In genomic region chr7:26627221-26627620, GRCh38 we compare ENCODE assay signal across 15 cellular contexts.
"Had no signal": no experiment of that assay in that cellular context is flagged by ENCODE, and none has a peak within 500 bp of the region (broad histone marks: within the 10 kb centered on the region; RNA-seq: fewer than 3 reads in every experiment).

No MANE protein-coding gene starts in this region.

- H3K4me3 Mint-ChIP-seq: naive thymus-derived CD4-positive, alpha-beta T cell; natural killer cell treated with Interleukin-12 subunit alpha and Interleukin-12 subunit beta and Interleukin-15 and Interleukin-18, amount 100 ng/mL, for 72 hours; neural crest cell; stimulated activated effector memory CD8-positive, alpha-beta T cell treated with anti-CD3 and anti-CD28 coated beads, Interleukin-12 subunit alpha, Interleukin-12 subunit beta, amount 100 ng/mL, for 72 hours; stimulated activated naive CD8-positive, alpha-beta T cell treated with anti-CD3 and anti-CD28 coated beads, Interleukin-15, Interleukin-2, amounts not matched to agents 100 ng/mL and 50 ng/mL, for 24 hours had no signal

- H3K27ac Mint-ChIP-seq: naive thymus-derived CD4-positive, alpha-beta T cell; natural killer cell treated with Interleukin-12 subunit alpha and Interleukin-12 subunit beta and Interleukin-15 and Interleukin-18, amount 100 ng/mL, for 72 hours; stimulated activated effector memory CD8-positive, alpha-beta T cell treated with anti-CD3 and anti-CD28 coated beads, Interleukin-12 subunit alpha, Interleukin-12 subunit beta, amount 100 ng/mL, for 72 hours; stimulated activated naive CD8-positive, alpha-beta T cell treated with anti-CD3 and anti-CD28 coated beads, Interleukin-15, Interleukin-2, amounts not matched to agents 100 ng/mL and 50 ng/mL, for 24 hours had no signal

- H3K36me3 Mint-ChIP-seq: natural killer cell treated with Interleukin-12 subunit alpha and Interleukin-12 subunit beta and Interleukin-15 and Interleukin-18, amount 100 ng/mL, for 72 hours; stimulated activated effector memory CD8-positive, alpha-beta T cell treated with anti-CD3 and anti-CD28 coated beads, Interleukin-12 subunit alpha, Interleukin-12 subunit beta, amount 100 ng/mL, for 72 hours had no signal

- H3K4me1 Mint-ChIP-seq: stimulated activated effector memory CD8-positive, alpha-beta T cell treated with anti-CD3 and anti-CD28 coated beads, Interleukin-12 subunit alpha, Interleukin-12 subunit beta, amount 100 ng/mL, for 72 hours had no signal

- DNase-seq: heart right ventricle; left ventricle myocardium inferior; mesendoderm; mucosa of descending colon; naive thymus-derived CD4-positive, alpha-beta T cell; stimulated activated CD4-positive, alpha-beta T cell treated with anti-CD3 and anti-CD28 coated beads, Interleukin-4, amount 100 ng/mL, for 24 hours; stimulated activated naive CD4-positive, alpha-beta T cell; tibial artery; trophoblast cell; upper lobe of right lung had no signal

- ATAC-seq: mucosa of descending colon; naive thymus-derived CD4-positive, alpha-beta T cell; natural killer cell treated with Interleukin-12 subunit alpha and Interleukin-12 subunit beta and Interleukin-15 and Interleukin-18, amount 100 ng/mL, for 72 hours; sciatic nerve had no signal

- H3K9me3 Mint-ChIP-seq: natural killer cell treated with Interleukin-12 subunit alpha and Interleukin-12 subunit beta and Interleukin-15 and Interleukin-18, amount 100 ng/mL, for 72 hours; neural crest cell; stimulated activated effector memory CD8-positive, alpha-beta T cell treated with anti-CD3 and anti-CD28 coated beads, Interleukin-12 subunit alpha, Interleukin-12 subunit beta, amount 100 ng/mL, for 72 hours; stimulated activated naive CD8-positive, alpha-beta T cell treated with anti-CD3 and anti-CD28 coated beads, Interleukin-15, Interleukin-2, amounts not matched to agents 100 ng/mL and 50 ng/mL, for 24 hours had no signal
